Comparison of ENCODE assay signal across 8 cellular contexts in genomic region chr2:233711312-233712008, GRCh38. TPM values are rescaled to one million over a fixed set of nuclear protein-coding genes. Genes with fewer than 3 reads are reported as not detected.
DNase-seq lines count a peak whose midpoint lies in the region; TF ChIP-seq lines count a peak whose summit lies in the region.

No MANE protein-coding gene starts in this region.

- no peaks in the 10 kb centered on the region for H3K36me3 Mint-ChIP-seq in type B pancreatic cell

- no peaks in the 10 kb centered on the region for H3K79me2 ChIP-seq in trophoblast cell (ENCODE audit: control insufficient read depth, insufficient read depth, low read length, poor library complexity)

- H3K9ac ChIP-seq in trophoblast cell (ENCODE audit: low read length), result no peak overlapping the region

- H3K4me3 Mint-ChIP-seq in type B pancreatic cell, result no peak overlapping the region

- no peaks in the 10 kb centered on the region for H3K9me3 Mint-ChIP-seq in type B pancreatic cell

- no peaks in the 10 kb centered on the region for H3K79me1 ChIP-seq in trophoblast cell (ENCODE audit: low read length)

- no CpG with 5 or more reads among the region's 11 CpGs for WGBS in trophoblast cell (ENCODE audit: extremely low coverage, insufficient coverage, insufficient read length)

- no peaks in the 10 kb centered on the region for H3K36me3 ChIP-seq in trophoblast cell (ENCODE audit: control insufficient read depth in 1 of 2, insufficient read depth in 2 of 2, low read length in 2 of 2)

- H4K8ac ChIP-seq in trophoblast cell (ENCODE audit: low read depth, low read length), result no peak overlapping the region

- H3K18ac ChIP-seq in trophoblast cell (ENCODE audit: low read length), result no peak overlapping the region

- no peak overlapping the region for H3K27ac Mint-ChIP-seq in type B pancreatic cell

- H2BK5ac ChIP-seq in trophoblast cell (ENCODE audit: low read depth, low read length, poor library complexity), result no peak overlapping the region

- H3K4me2 ChIP-seq in trophoblast cell (ENCODE audit: low read length), result no peak overlapping the region

- no peaks in the 10 kb centered on the region for H3K27me3 ChIP-seq in trophoblast cell (ENCODE audit: insufficient read depth, low read length)

- peak; percentile 17 to 69 for DNase-seq in NCI-H446 (lab: John Stamatoyannopoulos, UW)
- no peak for DNase-seq in NCI-H446 treated with DMSO at 0.1 percent for 48 hours (lab: John Stamatoyannopoulos, UW)
- peak; percentile 63 for DNase-seq in LHCN-M2 (ENCODE audit: low read depth)
- DNase-seq in SK-MEL-5 (ENCODE audit: low read depth, low spot score), result peak; percentile 77
- DNase-seq in activated naive CD4-positive, alpha-beta T cell (lab: John Stamatoyannopoulos, UW), result peak; percentile 9 to 55 (median 40)
- DNase-seq in globus pallidus (ENCODE audit: low spot score), result peak; percentile 63
- peak; percentile 23 to 80 for DNase-seq in trophoblast cell
- DNase-seq in type B pancreatic cell (ENCODE audit: extremely low spot score, unreplicated experiment), result peak; percentile 79

- peaks cover 35% of the 10 kb centered on the region for H3K27me3 Mint-ChIP-seq in type B pancreatic cell

- no peak overlapping the region for H2AFZ ChIP-seq in trophoblast cell (ENCODE audit: insufficient read depth, low read length, poor library complexity)

- H4K91ac ChIP-seq in trophoblast cell (ENCODE audit: low read depth, low read length), result no peak overlapping the region

- H3K4ac ChIP-seq in trophoblast cell (ENCODE audit: low read depth, low read length), result no peak overlapping the region

- in situ Hi-C loops in SK-MEL-5 (cut with HindIII; ENCODE audit: low pct_unique_long_range_greater_than_20kb, low sequenced_read_pairs), result no loop called here

- H3K4me3 ChIP-seq in trophoblast cell (ENCODE audit: low read depth, low read length), result no peak overlapping the region

- H2AK5ac ChIP-seq in trophoblast cell (ENCODE audit: low read length), result no peak overlapping the region

- H3K27ac ChIP-seq in trophoblast cell (ENCODE audit: low read depth, low read length), result no peak overlapping the region

- peaks cover 0 to 2% of the 10 kb centered on the region in 2 experiments for H3K4me1 ChIP-seq in trophoblast cell (ENCODE audit: control insufficient read depth in 1 of 2, insufficient read depth in 2 of 2, low read length in 2 of 2)

- H3K9me3 ChIP-seq in trophoblast cell (ENCODE audit: insufficient read depth, low read depth, low read length), result no peaks in the 10 kb centered on the region

- H2BK12ac ChIP-seq in trophoblast cell (ENCODE audit: low read length), result no peak overlapping the region

- peak; percentile 90 for TF ChIP-seq CTCF in type B pancreatic cell (conservative IDR thresholded peaks at IDR 0.05)

- no peak overlapping the region for H3K23ac ChIP-seq in trophoblast cell (ENCODE audit: low read length)

- no peak overlapping the region for H2BK120ac ChIP-seq in trophoblast cell (ENCODE audit: insufficient read depth, low read length, poor library complexity)

- no peaks in the 10 kb centered on the region for H3K4me1 Mint-ChIP-seq in type B pancreatic cell (ENCODE audit: unreplicated experiment)

- H3K14ac ChIP-seq in trophoblast cell (ENCODE audit: low read length), result no peak overlapping the region

- no peak overlapping the region for H4K12ac ChIP-seq in trophoblast cell (ENCODE audit: low read depth, low read length)

RNA-seq across cellular contexts. Expression of gene UGT1A5, which starts 1.2 kb away (rescaled TPM):
- total RNA-seq in LHCN-M2 (2014; rRNA removed) (not detected in 2 replicates), type B pancreatic cell (ENCODE audit: low replicate concordance) (not detected in 2 replicates)
- not detected for polyA plus RNA-seq in LHCN-M2 (2012)
- total RNA-seq in SK-MEL-5 (2014; rRNA removed; shearing (Covaris generic)), result not detected in 2 replicates
- not detected in 2 replicates for polyA plus RNA-seq in SK-MEL-5 (2015; cell fraction: cytosol; rRNA removed)
- not detected in 2 replicates for polyA plus RNA-seq in SK-MEL-5 (2015; cell fraction: nucleus; rRNA removed)
- polyA plus RNA-seq in trophoblast cell (2013), result not detected in 2 replicates

RNA-seq across cellular contexts. Expression of gene UGT1A4, which starts 7.1 kb away (rescaled TPM):
- not detected in 2 replicates for total RNA-seq in LHCN-M2 (2014; rRNA removed)
- polyA plus RNA-seq in LHCN-M2 (2012), result not detected
- not detected in 2 replicates for total RNA-seq in SK-MEL-5 (2014; rRNA removed; shearing (Covaris generic))
- polyA plus RNA-seq in SK-MEL-5 (2015; cell fraction: cytosol; rRNA removed), result not detected in 2 replicates
- polyA plus RNA-seq in SK-MEL-5 (2015; cell fraction: nucleus; rRNA removed), result not detected in 2 replicates
- not detected in 2 replicates for polyA plus RNA-seq in trophoblast cell (2013)
- total RNA-seq in type B pancreatic cell (ENCODE audit: low replicate concordance), result not detected in 2 replicates

RNA-seq across cellular contexts. Expression of gene UGT1A3, which starts 17.4 kb away (rescaled TPM):
- total RNA-seq in LHCN-M2 (2014; rRNA removed) (not detected in 2 replicates), type B pancreatic cell (ENCODE audit: low replicate concordance) (0.19 TPM in 1 of 2 replicates, not detected in the other)
- polyA plus RNA-seq in LHCN-M2 (2012), result not detected
- not detected in 2 replicates for total RNA-seq in SK-MEL-5 (2014; rRNA removed; shearing (Covaris generic))
- not detected in 2 replicates for polyA plus RNA-seq in SK-MEL-5 (2015; cell fraction: cytosol; rRNA removed)
- not detected in 2 replicates for polyA plus RNA-seq in SK-MEL-5 (2015; cell fraction: nucleus; rRNA removed)
- not detected in 2 replicates for polyA plus RNA-seq in trophoblast cell (2013)

RNA-seq across cellular contexts. Expression of gene UGT1A6, which starts 18.8 kb away (rescaled TPM):
- not detected in 2 replicates for total RNA-seq in LHCN-M2 (2014; rRNA removed)
- not detected for polyA plus RNA-seq in LHCN-M2 (2012)
- total RNA-seq in SK-MEL-5 (2014; rRNA removed; shearing (Covaris generic)), result not detected in 2 replicates
- not detected in 2 replicates for polyA plus RNA-seq in SK-MEL-5 (2015; cell fraction: cytosol; rRNA removed)
- not detected in 2 replicates for polyA plus RNA-seq in SK-MEL-5 (2015; cell fraction: nucleus; rRNA removed)
- polyA plus RNA-seq in trophoblast cell (2013), result 0.08 TPM in 1 of 2 replicates, not detected in the other
- 0.52 and 1.9 TPM in 2 replicates for total RNA-seq in type B pancreatic cell (ENCODE audit: low replicate concordance)

RNA-seq across cellular contexts. Expression of gene UGT1A7, which starts 29.8 kb away (rescaled TPM):
- total RNA-seq in LHCN-M2 (2014; rRNA removed) (not detected in 2 replicates), type B pancreatic cell (ENCODE audit: low replicate concordance) (0.19 TPM in 1 of 2 replicates, not detected in the other)
- polyA plus RNA-seq in LHCN-M2 (2012), result not detected
- total RNA-seq in SK-MEL-5 (2014; rRNA removed; shearing (Covaris generic)), result not detected in 2 replicates
- not detected in 2 replicates for polyA plus RNA-seq in SK-MEL-5 (2015; cell fraction: cytosol; rRNA removed)
- polyA plus RNA-seq in SK-MEL-5 (2015; cell fraction: nucleus; rRNA removed), result not detected in 2 replicates
- 0.06 TPM in 1 of 2 replicates, not detected in the other for polyA plus RNA-seq in trophoblast cell (2013)
